In the genomic region with DNA sequence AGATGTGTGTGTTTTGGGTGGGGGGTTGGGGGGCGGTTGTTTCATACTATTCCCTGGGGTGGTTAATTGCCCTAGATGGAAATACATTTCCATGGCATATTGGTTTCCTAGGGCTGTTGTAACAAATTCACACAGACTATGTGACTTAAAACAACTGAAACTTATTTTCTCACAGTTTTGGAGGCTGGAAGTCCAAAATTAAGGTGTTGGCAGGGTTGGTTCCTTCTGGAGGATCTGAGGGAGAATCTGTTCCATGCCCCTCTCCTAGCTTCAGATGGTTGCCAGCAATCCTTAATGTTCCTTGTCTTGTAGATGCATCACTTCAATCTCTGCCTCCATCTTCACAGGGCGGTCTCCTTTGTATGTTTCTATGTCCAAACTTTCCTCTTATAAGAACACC, we compare ENCODE assay signal across 14 cellular contexts.
A peak's percentile ranks its signal among the peaks of the same experiment; 100 is the strongest.
DNase-seq lines count a peak whose midpoint lies in the region; TF ChIP-seq lines count a peak whose summit lies in the region.
"Had no signal": no experiment of that assay in that cellular context is flagged by ENCODE, and none has a peak within 500 bp of the region (broad histone marks: within the 10 kb centered on the region; RNA-seq: fewer than 3 reads in every experiment).

No MANE protein-coding gene starts in this region.

- no peak for TF ChIP-seq POLR2A in lower leg skin (IDR thresholded peaks at IDR 0.05)

- WGBS in hepatocyte (ENCODE audit: low lambda C conversion rate, missing lambda C conversion rate) = 100% methylated on average over 2 of the region's 2 CpGs
- 98 to 100% methylated on average over 2 of the region's 2 CpGs for WGBS in lower leg skin, 2 donors

- no peaks in the 10 kb centered on the region for H3K36me3 Mint-ChIP-seq in osteocyte (ENCODE audit: unreplicated experiment)

- no peaks in the 10 kb centered on the region for H3K36me3 ChIP-seq in HEK293 (ENCODE audit: control insufficient read depth in 2 of 2, insufficient read depth in 1 of 2, low read length in 2 of 2)
- no peaks in the 10 kb centered on the region for H3K36me3 ChIP-seq in WERI-Rb-1
- no peaks in the 10 kb centered on the region for H3K36me3 ChIP-seq in hepatocyte (replicated peaks; ENCODE audit: insufficient read depth, low read depth)
- no peaks in the 10 kb centered on the region for H3K36me3 ChIP-seq in right atrium auricular region
- H3K36me3 ChIP-seq in H7 (replicated peaks; ENCODE audit: control insufficient read depth, insufficient read depth, low read length) = no peaks in the 10 kb centered on the region

- H3K9me3 Mint-ChIP-seq in osteocyte (ENCODE audit: unreplicated experiment) = peaks cover 7% of the 10 kb centered on the region

- no peak overlapping the region for H3K4me3 Mint-ChIP-seq in osteocyte (ENCODE audit: unreplicated experiment)

- H3K27me3 Mint-ChIP-seq in osteocyte (ENCODE audit: unreplicated experiment) = no peaks in the 10 kb centered on the region

- H3K9me2 ChIP-seq in hepatocyte (replicated peaks; ENCODE audit: insufficient read depth) = no peaks in the 10 kb centered on the region

- H2AFZ ChIP-seq in hepatocyte = no peak overlapping the region

- TF ChIP-seq CTCF in HEK293 (tag by site-specific recombination; IDR thresholded peaks at IDR 0.05) (no peak), WERI-Rb-1 (IDR thresholded peaks at IDR 0.05; ENCODE audit: low read depth, low read length) (no peak), hepatocyte (IDR thresholded peaks at IDR 0.05; ENCODE audit: poor library complexity) (no peak), osteocyte (IDR thresholded peaks at IDR 0.05) (no peak), lower leg skin (IDR thresholded peaks at IDR 0.05) (no peak), right atrium auricular region (IDR thresholded peaks at IDR 0.05) (no peak)

- POLR2A ChIA-PET in HEK293 (lab: Yijun Ruan, JAX) = no interaction called here

- H3K27ac ChIP-seq in HEK293 (ENCODE audit: extremely low read depth, low read depth, low read length) (no peak overlapping the region), WERI-Rb-1 (peak overlapping the region; percentile 89), hepatocyte (peak overlapping the region; percentile 73), right atrium auricular region (no peak overlapping the region)

- no peaks in the 10 kb centered on the region for H3K79me2 ChIP-seq in hepatocyte

- peak overlapping the region; percentile 96 for H3K27ac Mint-ChIP-seq in osteocyte (ENCODE audit: unreplicated experiment)

- DNase-seq in WERI-Rb-1 (no peak), hepatocyte (ENCODE audit: low spot score) (no peak), osteocyte (ENCODE audit: extremely low spot score, unreplicated experiment) (no peak), lower leg skin (ENCODE audit: low spot score in 2 of 2) (no peak), right atrium auricular region (ENCODE audit: low spot score) (no peak), NCI-H187 (lab: John Stamatoyannopoulos, UW) (no peak), H7 (no peak)
- DNase-seq: C1 segment of cervical spinal cord, DND-41, KG1, NCI-H1092 treated with DMSO at 0.1 percent for 48 hours, NCI-H226, NCI-H524 treated with DMSO at 0.1 percent for 48 hours had no signal

- CTCF ChIA-PET in HEK293 (lab: Yijun Ruan, JAX) = interaction anchor here (0.6 kb wide), 1 partner anchor 57 kb away, joined by 4 read pairs; no protein-coding TSS in a partner anchor

- H3K4me1 ChIP-seq in HEK293 (ENCODE audit: control insufficient read depth, insufficient read depth, low read length) = 0 out of 2 replicates have a peak, but pooled peaks cover 2% of the 10 kb centered on the region
- H3K4me1 ChIP-seq in hepatocyte (ENCODE audit: insufficient read depth) = peaks cover 11% of the 10 kb centered on the region
- no peaks in the 10 kb centered on the region for H3K4me1 ChIP-seq in right atrium auricular region

- H3K27me3 ChIP-seq in WERI-Rb-1 (ENCODE audit: insufficient read depth, low read depth, severe bottlenecking) = no peaks in the 10 kb centered on the region
- H3K27me3 ChIP-seq in hepatocyte = no peaks in the 10 kb centered on the region
- H3K27me3 ChIP-seq in right atrium auricular region = no peaks in the 10 kb centered on the region
- H3K27me3 ChIP-seq in H7 (ENCODE audit: control insufficient read depth, insufficient read depth, low read length) = no peaks in the 10 kb centered on the region

- intact Hi-C loops in lower leg skin (cut with DNase I; ENCODE audit: low total_unique reads) = no loop called here

- no peak overlapping the region for H3K4me2 ChIP-seq in hepatocyte

- H4K20me1 ChIP-seq in hepatocyte (ENCODE audit: insufficient read depth, poor library complexity, severe bottlenecking) = no peaks in the 10 kb centered on the region

- H3K4me3 ChIP-seq in HEK293 (ENCODE audit: low read depth, low read length) = no peak overlapping the region
- H3K4me3 ChIP-seq in WERI-Rb-1 (ENCODE audit: low read depth, low read length) = no peak overlapping the region
- no peak overlapping the region for H3K4me3 ChIP-seq in hepatocyte
- H3K4me3 ChIP-seq in lower leg skin (ENCODE audit: low read depth, poor library complexity, severe bottlenecking) = no peak overlapping the region
- H3K4me3 ChIP-seq in right atrium auricular region = no peak overlapping the region
- H3K4me3 ChIP-seq in H7 (ENCODE audit: insufficient read depth, low read depth, low read length) = no peak overlapping the region

- H3K4me1 Mint-ChIP-seq in osteocyte (ENCODE audit: unreplicated experiment) = peaks cover 81% of the 10 kb centered on the region

- H3K9me3 ChIP-seq in HEK293 (ENCODE audit: control insufficient read depth, insufficient read depth, low read depth, low read length) (no peaks in the 10 kb centered on the region), WERI-Rb-1 (ENCODE audit: severe bottlenecking) (no peaks in the 10 kb centered on the region), hepatocyte (ENCODE audit: low read depth) (no peaks in the 10 kb centered on the region), right atrium auricular region (no peaks in the 10 kb centered on the region)

TF ChIP-seq in HEK293, 187 proteins besides CTCF, POLR2A, EP300 and RAD21:
- TF ChIP-seq ZNF548 (tag by site-specific recombination; IDR thresholded peaks at IDR 0.05) = peak; percentile 96
- TF ChIP-seq ZNF529 (tag by site-specific recombination; IDR thresholded peaks at IDR 0.05; ENCODE audit: insufficient replicate concordance) = no peak

Comparison
In these comparisons a context has a peak if more than half of its experiments do, and no peak if none do; other contexts are left out.
1. H3K27ac ChIP-seq: peak in WERI-Rb-1 (single experiment) and hepatocyte (single experiment); none in HEK293 (single experiment) and right atrium auricular region (0 of 2).